1 cellular context compared by ENCODE assay signal in the genomic region with DNA sequence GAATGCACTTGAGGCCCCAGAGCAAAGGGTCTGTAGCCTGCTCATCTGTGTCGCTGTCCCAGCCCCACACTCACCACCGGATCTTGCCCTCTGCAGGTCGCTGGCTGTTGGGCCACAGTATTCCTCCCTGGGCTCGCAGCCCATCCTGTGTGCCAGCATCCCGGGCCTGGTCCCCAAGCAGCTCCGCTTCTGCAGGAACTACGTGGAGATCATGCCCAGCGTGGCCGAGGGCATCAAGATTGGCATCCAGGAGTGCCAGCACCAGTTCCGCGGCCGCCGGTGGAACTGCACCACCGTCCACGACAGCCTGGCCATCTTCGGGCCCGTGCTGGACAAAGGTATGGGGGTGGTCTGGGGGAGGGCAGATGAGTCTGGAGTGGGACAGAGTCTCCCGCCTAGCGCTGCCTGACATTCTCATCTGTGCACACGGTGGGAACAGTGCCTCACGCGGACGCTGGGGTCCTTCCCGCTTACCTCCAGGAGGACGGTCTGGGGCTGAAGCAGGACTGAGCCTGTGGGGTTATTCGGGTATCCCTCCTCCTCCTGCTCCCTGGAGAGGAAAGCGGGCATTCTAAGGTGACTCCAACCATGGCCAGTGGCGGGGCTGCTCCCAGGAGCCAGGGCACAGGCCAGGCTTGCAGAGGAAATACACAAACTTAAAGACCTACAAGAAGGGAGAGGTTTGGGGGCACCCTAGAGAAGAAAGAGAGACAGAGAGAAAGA.
TF ChIP-seq lines count a peak whose summit lies in the region.

No MANE protein-coding gene starts in this region.

TF ChIP-seq in HepG2, 621 proteins besides CTCF, POLR2A, EP300 and RAD21:
- TF ChIP-seq ATF7-NPFF (CRISPR knock-in tag; IDR thresholded peaks at IDR 0.05; ENCODE audit: low read depth) (no peak), MEIS2 (CRISPR knock-in tag; IDR thresholded peaks at IDR 0.05) (no peak)
- TF ChIP-seq, protein P1, sequence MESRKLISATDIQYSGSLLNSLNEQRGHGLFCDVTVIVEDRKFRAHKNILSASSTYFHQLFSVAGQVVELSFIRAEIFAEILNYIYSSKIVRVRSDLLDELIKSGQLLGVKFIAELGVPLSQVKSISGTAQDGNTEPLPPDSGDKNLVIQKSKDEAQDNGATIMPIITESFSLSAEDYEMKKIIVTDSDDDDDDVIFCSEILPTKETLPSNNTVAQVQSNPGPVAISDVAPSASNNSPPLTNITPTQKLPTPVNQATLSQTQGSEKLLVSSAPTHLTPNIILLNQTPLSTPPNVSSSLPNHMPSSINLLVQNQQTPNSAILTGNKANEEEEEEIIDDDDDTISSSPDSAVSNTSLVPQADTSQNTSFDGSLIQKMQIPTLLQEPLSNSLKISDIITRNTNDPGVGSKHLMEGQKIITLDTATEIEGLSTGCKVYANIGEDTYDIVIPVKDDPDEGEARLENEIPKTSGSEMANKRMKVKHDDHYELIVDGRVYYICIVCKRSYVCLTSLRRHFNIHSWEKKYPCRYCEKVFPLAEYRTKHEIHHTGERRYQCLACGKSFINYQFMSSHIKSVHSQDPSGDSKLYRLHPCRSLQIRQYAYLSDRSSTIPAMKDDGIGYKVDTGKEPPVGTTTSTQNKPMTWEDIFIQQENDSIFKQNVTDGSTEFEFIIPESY (CRISPR knock-in tag; IDR thresholded peaks at IDR 0.05), result no peak
